22 cellular contexts compared by ENCODE assay signal in genomic region chr2:18597618-18598017, GRCh38. TPM values are rescaled to one million over a fixed set of nuclear protein-coding genes. Genes with fewer than 3 reads are reported as not detected.
"Had no signal": no experiment of that assay in that cellular context is flagged by ENCODE, and none has a peak within 500 bp of the region (broad histone marks: within the 10 kb centered on the region; RNA-seq: fewer than 3 reads in every experiment).

No MANE protein-coding gene starts in this region.

- DNase-seq: activated CD4-positive, alpha-beta T cell treated with anti-CD3 and anti-CD28 coated beads for 4 hours; activated CD8-positive, alpha-beta memory T cell treated with anti-CD3 and anti-CD28 coated beads, Interleukin-2, amount 50 U/mL, for 4 hours; activated CD8-positive, alpha-beta T cell treated with anti-CD3 and anti-CD28 coated beads for 36 hours; activated gamma-delta T cell treated with Interleukin-2 at 50 U/mL for 16 hours; activated naive CD4-positive, alpha-beta T cell treated with anti-CD3 and anti-CD28 coated beads, Interleukin-2, amount 50 U/mL, for 16 hours; activated naive CD8-positive, alpha-beta T cell treated with anti-CD3 and anti-CD28 coated beads, Interleukin-2, amount 10 ng/mL, durations not matched to agents 7 days and 5 days; activated T-cell treated with anti-CD3 and anti-CD28 coated beads, Interleukin-2, amount 50 U/mL, for 72 hours; adrenal gland; anterior cingulate cortex; cerebellar nuclear complex; Karpas-422; MM.1S; NCI-H1048; NCI-H1930; NCI-H446 treated with DMSO at 0.1 percent for 48 hours; NCI-H526 treated with DMSO at 0.1 percent for 48 hours; Peyer's patch; T-helper 17 cell; T-helper 9 cell had no signal

RNA-seq across cellular contexts. Expression of gene NT5C1B, which starts 8.2 kb away (rescaled TPM):
- total RNA-seq: activated CD8-positive, alpha-beta T cell treated with anti-CD3 and anti-CD28 coated beads for 36 hours; activated naive CD8-positive, alpha-beta T cell treated with anti-CD3 and anti-CD28 coated beads, Interleukin-2, amount 10 ng/mL, durations not matched to agents 7 days and 5 days; activated T-cell treated with anti-CD3 and anti-CD28 coated beads, Interleukin-2, amount 50 U/mL, for 72 hours; activated T-helper 2 cell treated with anti-CD3 and anti-CD28 coated beads, Interferon-gamma antibody, Interleukin-2, Interleukin-4, amounts not matched to agents 10 μg/mL and 5 μg/mL and 100 μg/mL, durations not matched to agents 14 hours and 24 hours and 36 hours; adrenal gland; cardiac septum; Peyer's patch; SJSA1; T-helper 17 cell had no signal
